ENCODE assay signal across 17 cellular contexts in genomic region chrX:23382572-23382971, GRCh38. TPM values are rescaled to one million over a fixed set of nuclear protein-coding genes. Genes with fewer than 3 reads are reported as not detected.
DNase-seq lines count a peak whose midpoint lies in the region; ATAC-seq, FAIRE-seq and TF ChIP-seq lines count a peak whose summit lies in the region.
"Had no signal": no experiment of that assay in that cellular context is flagged by ENCODE, and none has a peak within 500 bp of the region (broad histone marks: within the 10 kb centered on the region; RNA-seq: fewer than 3 reads in every experiment).

No MANE protein-coding gene starts in this region.

- H3K4me2 ChIP-seq in A549 = no peak overlapping the region

- no peak for TF ChIP-seq POLR2A in A549 (IDR thresholded peaks at IDR 0.05; ENCODE audit: low read length)
- TF ChIP-seq POLR2A in uterus (IDR thresholded peaks at IDR 0.05) = no peak

- DNase-seq in A549 (ENCODE audit: low read depth in 1 of 2, low spot score in 1 of 2) (no peak), GM19239 (ENCODE audit: insufficient read length, low spot score) (no peak), NCI-H69 (lab: John Stamatoyannopoulos, UW) (peak; percentile 2), uterus (no peak)
- DNase-seq: AML-193; Caco-2; CD4-positive, alpha-beta T cell; GM23248; HCEC 1CT; HFFc6 had no signal

- H3K4me1 ChIP-seq in A549 = no peaks in the 10 kb centered on the region
- no peaks in the 10 kb centered on the region for H3K4me1 ChIP-seq in uterus
- H3K4me1 ChIP-seq: Caco-2 had no signal

- FAIRE-seq in A549 (lab: Jason Lieb, UNC) (peak; percentile 86), GM19239 (lab: Jason Lieb, UNC) (peak; percentile 71)
- FAIRE-seq: GM12891, H54 had no signal

- POLR2A ChIA-PET in A549 (lab: Yijun Ruan, JAX) = no interaction called here

- no peaks in the 10 kb centered on the region for H3K36me3 ChIP-seq in uterus

- TF ChIP-seq CTCF in A549 (IDR thresholded peaks at IDR 0.05) (no peak), uterus (IDR thresholded peaks at IDR 0.05) (no peak)

- intact Hi-C loops in uterus (cut with DNase I; ENCODE audit: low total_unique reads) = no loop called here

- CTCF ChIA-PET in A549 (lab: Yijun Ruan, JAX) = no interaction called here

- 50% methylated on average over 5 of the region's 5 CpGs for WGBS in A549 (ENCODE audit: missing lambda C conversion rate)

- TF ChIP-seq RAD21 in A549 (conservative IDR thresholded peaks at IDR 0.05 in 1 of 2, IDR thresholded peaks at IDR 0.05 in 1 of 2) = no peak

- ATAC-seq in A549 (no peak), HG03039 (IDR thresholded peaks at IDR 0.05; ENCODE audit: unreplicated experiment) (no peak), HG03439 (IDR thresholded peaks at IDR 0.05; ENCODE audit: unreplicated experiment) (no peak)

- H3K4me3 ChIP-seq in A549 (no peak overlapping the region), uterus (no peak overlapping the region)
- H3K4me3 ChIP-seq: GM23248 had no signal

- H3K27ac ChIP-seq in A549 (no peak overlapping the region), uterus (peak overlapping the region; percentile 39 to 45)
- H3K27ac ChIP-seq: C4-2B, GM23248 had no signal

- no peaks in the 10 kb centered on the region for H3K27me3 ChIP-seq in uterus

- TF ChIP-seq EP300 in A549 (IDR thresholded peaks at IDR 0.05) = no peak

- no peaks in the 10 kb centered on the region for H3K9me3 ChIP-seq in A549
- no peaks in the 10 kb centered on the region for H3K9me3 ChIP-seq in uterus
- H3K9me3 ChIP-seq: Caco-2 had no signal

TF ChIP-seq in A549, 52 proteins besides CTCF, POLR2A, EP300 and RAD21:
- TF ChIP-seq CEBPB (IDR thresholded peaks at IDR 0.05) (no peak), FOSL2 (IDR thresholded peaks at IDR 0.05) (no peak), FOSL2 (CRISPR knock-in tag; IDR thresholded peaks at IDR 0.05) (no peak), NR3C1 (IDR thresholded peaks at IDR 0.05) (no peak), HOXB13 (CRISPR knock-in tag; IDR thresholded peaks at IDR 0.05; ENCODE audit: low read depth) (no peak), NPAS2 (CRISPR knock-in tag; IDR thresholded peaks at IDR 0.05; ENCODE audit: borderline replicate concordance) (no peak), ZSCAN20 (CRISPR knock-in tag; IDR thresholded peaks at IDR 0.05) (no peak), ESRRA (IDR thresholded peaks at IDR 0.05; ENCODE audit: borderline replicate concordance, low read length) (no peak), POLR2AphosphoS2 (conservative IDR thresholded peaks at IDR 0.05; ENCODE audit: low read length) (no peak), RARB (CRISPR knock-in tag; IDR thresholded peaks at IDR 0.05) (no peak), REST (IDR thresholded peaks at IDR 0.05) (no peak), HMGXB4 (CRISPR knock-in tag; IDR thresholded peaks at IDR 0.05; ENCODE audit: borderline replicate concordance) (no peak), CBX2 (IDR thresholded peaks at IDR 0.05; ENCODE audit: borderline replicate concordance, low read depth) (no peak), RCOR1 (IDR thresholded peaks at IDR 0.05; ENCODE audit: low read depth, low read length) (no peak), ATOH8 (CRISPR knock-in tag; IDR thresholded peaks at IDR 0.05; ENCODE audit: low read depth) (no peak), JUNB (IDR thresholded peaks at IDR 0.05) (no peak), BHLHE40 (IDR thresholded peaks at IDR 0.05; ENCODE audit: low read depth, low read length) (no peak), KDM1A (IDR thresholded peaks at IDR 0.05; ENCODE audit: low read depth) (no peak)

RNA-seq across cellular contexts. Expression of gene PTCHD1, which starts 47.9 kb away (rescaled TPM):
- polyA plus RNA-seq in A549 (2011; rRNA removed) = not detected in 2 replicates
- not detected in 2 replicates for polyA plus RNA-seq in A549 (2012; cell fraction: cytosol; rRNA removed)
- not detected in 2 replicates for polyA plus RNA-seq in A549 (2012; cell fraction: nucleus; rRNA removed)
- polyA plus RNA-seq in A549 (2017; fragmentation: RNase III; extraction: RNeasy Plus Mini Kit Qiagen cat#74134 plus additional on column Dnase treatment) = not detected in 3 replicates
- polyA minus RNA-seq in A549 (2011; rRNA and poly(A)+ RNA removed) = not detected in 2 replicates
- 10 to 100 TPM in 1 of 4 donors, 1 to 10 TPM in 3; 2.9 to 12.6 (median 5.3) TPM for total RNA-seq in uterus
- total RNA-seq: Caco-2; CD4-positive, alpha-beta T cell; GM23248; HFFc6; HT-29 had no signal
- polyA plus RNA-seq: BJ, GM23248 had no signal

Comparison
In these comparisons a context has a peak if more than half of its experiments do, and no peak if none do; other contexts are left out.
1. H3K27ac ChIP-seq: peak in uterus (2 of 2); none in A549 (0 of 2).